Comparison of ENCODE assay signal across 29 cellular contexts in the genomic region with DNA sequence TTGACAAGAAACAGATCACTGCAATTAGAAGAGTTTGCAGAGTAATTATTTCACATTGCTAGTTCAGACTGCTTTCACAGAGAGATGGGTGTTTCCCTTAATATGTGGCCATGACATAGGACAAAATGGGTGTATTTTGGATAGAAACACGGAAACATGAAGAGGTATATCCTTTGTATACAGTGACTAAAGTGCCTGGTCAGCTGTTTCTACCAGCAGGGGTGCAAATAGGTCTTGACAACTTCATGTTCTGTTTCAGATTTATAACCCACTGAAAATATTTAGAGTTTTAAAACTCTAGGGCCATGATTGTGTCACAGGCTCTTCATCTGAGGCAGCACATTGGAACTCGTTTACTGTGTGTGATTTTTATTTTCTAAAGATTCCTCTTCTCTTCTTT.
"Had no signal": no experiment of that assay in that cellular context is flagged by ENCODE, and none has a peak within 500 bp of the region (broad histone marks: within the 10 kb centered on the region; RNA-seq: fewer than 3 reads in every experiment).

No MANE protein-coding gene starts in this region.

- H3K27me3 ChIP-seq: brain microvascular endothelial cell, MG63 had no signal

- H3K27ac Mint-ChIP-seq: activated CD4-positive, alpha-beta T cell treated with anti-CD3 and anti-CD28 coated beads, Interleukin-2, amount 10 ng/mL, durations not matched to agents 24 days and 14 days; activated CD8-positive, alpha-beta T cell treated with anti-CD3 and anti-CD28 coated beads for 36 hours; activated naive CD8-positive, alpha-beta T cell treated with anti-CD3 and anti-CD28 coated beads for 36 hours; activated T-cell treated with anti-CD3 and anti-CD28 coated beads, Interleukin-2, amount 50 U/mL, for 72 hours; activated T-helper 17 cell treated with anti-CD3 and anti-CD28 coated beads, Interleukin-2, amount 50 U/mL, for 72 hours had no signal

- DNase-seq: activated CD4-positive, alpha-beta T cell treated with anti-CD3 and anti-CD28 coated beads, Interleukin-2, amount 50 U/mL, for 4 hours; activated CD8-positive, alpha-beta T cell treated with anti-CD3 and anti-CD28 coated beads for 36 hours; activated effector memory CD4-positive, alpha-beta T cell treated with anti-CD3 and anti-CD28 coated beads, Interleukin-2, amount 50 U/mL, for 16 hours; activated naive CD4-positive, alpha-beta T cell; activated naive CD4-positive, alpha-beta T cell treated with anti-CD3 and anti-CD28 coated beads, Interleukin-2, amount 50 U/mL, for 16 hours; activated naive CD8-positive, alpha-beta T cell treated with anti-CD3 and anti-CD28 coated beads for 36 hours; activated T-cell treated with anti-CD3 and anti-CD28 coated beads, Interleukin-2, amount 50 U/mL, for 1 hour; activated T-cell treated with anti-CD3 and anti-CD28 coated beads, Interleukin-2, amount 50 U/mL, for 72 hours; amniotic stem cell; aorta; brain microvascular endothelial cell; central memory CD4-positive, alpha-beta T cell; Karpas-422; MG63; NCI-H1048; NCI-H1105 treated with DMSO at 0.1 percent for 48 hours; NCI-H1436; NCI-H1694 treated with DMSO at 0.1 percent for 48 hours; NCI-H2029; NCI-H510A; NCI-H526; NK-92 treated with Interleukin-12 subunit alpha and Interleukin-12 subunit beta, amount 100 ng/mL, for 24 hours; PC-9; SIG-M5; T1000 had no signal

- H3K4me3 ChIP-seq: MG63, PC-9 had no signal

- H3K9me3 Mint-ChIP-seq: activated CD8-positive, alpha-beta T cell treated with anti-CD3 and anti-CD28 coated beads for 36 hours; activated T-cell treated with anti-CD3 and anti-CD28 coated beads, Interleukin-2, amount 50 U/mL, for 72 hours; activated T-helper 17 cell treated with anti-CD3 and anti-CD28 coated beads, Interleukin-2, amount 50 U/mL, for 72 hours had no signal

- H3K9me3 ChIP-seq: MG63 had no signal

- H3K4me2 ChIP-seq: PC-9 had no signal

- H3K36me3 ChIP-seq: brain microvascular endothelial cell, MG63 had no signal

- H3K4me3 Mint-ChIP-seq: activated CD4-positive, alpha-beta T cell treated with anti-CD3 and anti-CD28 coated beads, Interleukin-2, amount 10 ng/mL, durations not matched to agents 24 days and 14 days; activated CD8-positive, alpha-beta T cell treated with anti-CD3 and anti-CD28 coated beads for 36 hours; activated naive CD8-positive, alpha-beta T cell treated with anti-CD3 and anti-CD28 coated beads for 36 hours; activated T-cell treated with anti-CD3 and anti-CD28 coated beads, Interleukin-2, amount 50 U/mL, for 72 hours; activated T-helper 17 cell treated with anti-CD3 and anti-CD28 coated beads, Interleukin-2, amount 50 U/mL, for 72 hours had no signal

- ATAC-seq: activated CD8-positive, alpha-beta T cell treated with anti-CD3 and anti-CD28 coated beads for 36 hours; activated T-cell treated with anti-CD3 and anti-CD28 coated beads, Interleukin-2, amount 50 U/mL, for 72 hours; activated T-helper 17 cell treated with anti-CD3 and anti-CD28 coated beads, Interleukin-2, amount 50 U/mL, for 72 hours; Right ventricle myocardium inferior had no signal

- H2AFZ ChIP-seq: PC-9 had no signal

- H3K4me1 Mint-ChIP-seq: activated T-helper 17 cell treated with anti-CD3 and anti-CD28 coated beads, Interleukin-2, amount 50 U/mL, for 72 hours had no signal

- H3K27ac ChIP-seq: brain microvascular endothelial cell, PC-9, RWPE1 had no signal
